In the genomic region with DNA sequence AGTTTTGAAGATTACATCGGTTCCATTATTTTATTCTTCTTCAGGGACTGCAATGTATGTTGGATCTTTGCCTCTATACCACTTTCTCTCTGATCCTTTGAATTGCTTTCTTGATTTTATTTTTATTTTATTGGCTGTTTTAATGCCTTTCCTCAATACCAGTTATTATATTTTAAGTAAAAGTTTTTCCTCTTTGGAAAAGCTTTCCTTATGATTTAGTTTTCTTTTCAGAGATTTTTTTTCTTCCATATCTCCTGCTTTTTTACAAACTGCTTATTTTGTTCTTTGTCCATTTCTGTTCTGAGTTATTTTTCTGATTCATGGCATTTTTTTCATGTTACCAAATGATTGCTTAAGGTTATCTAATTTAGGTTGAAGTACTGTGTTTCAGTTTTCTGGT, we compare ENCODE assay signal across 8 cellular contexts. TPM values are rescaled to one million over a fixed set of nuclear protein-coding genes. Genes with fewer than 3 reads are reported as not detected.
DNase-seq lines count a peak whose midpoint lies in the region; ATAC-seq and TF ChIP-seq lines count a peak whose summit lies in the region.

No MANE protein-coding gene starts in this region.

- H3K27ac ChIP-seq in left ventricle myocardium inferior (replicated peaks): peak overlapping the region; percentile 86
- peak overlapping the region in 3 of 5 donors; percentile 2 to 92 (median 87) for H3K27ac ChIP-seq in adrenal gland
- no peak overlapping the region for H3K27ac ChIP-seq in muscle layer of duodenum (ENCODE audit: low read length)
- H3K27ac ChIP-seq in upper lobe of right lung: no peak overlapping the region

- peak overlapping the region; percentile 67 for H3K4me3 ChIP-seq in left ventricle myocardium inferior
- H3K4me3 ChIP-seq in adrenal gland: no peak overlapping the region
- peak overlapping the region; percentile 68 to 84 for H3K4me3 ChIP-seq in muscle layer of duodenum (ENCODE audit: low read depth in 1 of 2, low read length in 2 of 2)
- H3K4me3 ChIP-seq in upper lobe of right lung: peak overlapping the region; percentile 74
- no peak overlapping the region; the same call in 1 of the 2 replicates for H3K4me3 ChIP-seq in HAP-1

- in situ Hi-C loops in HAP-1 (cut with MboI; ENCODE audit: low sequenced_read_pairs): no loop called here

- no peaks in the 10 kb centered on the region for H3K27me3 ChIP-seq in left ventricle myocardium inferior (ENCODE audit: low read depth)
- H3K27me3 ChIP-seq in adrenal gland: no peaks in the 10 kb centered on the region
- no peaks in the 10 kb centered on the region for H3K27me3 ChIP-seq in muscle layer of duodenum (ENCODE audit: low read depth, low read length)
- no peaks in the 10 kb centered on the region for H3K27me3 ChIP-seq in upper lobe of right lung
- H3K27me3 ChIP-seq in HAP-1 (ENCODE audit: low read depth): no peaks in the 10 kb centered on the region

- no peaks in the 10 kb centered on the region for H3K9me3 ChIP-seq in left ventricle myocardium inferior (replicated peaks)
- no peaks in the 10 kb centered on the region for H3K9me3 ChIP-seq in adrenal gland (replicated peaks in 1 of 3)
- no peaks in the 10 kb centered on the region for H3K9me3 ChIP-seq in muscle layer of duodenum (ENCODE audit: control insufficient read depth in 1 of 2, low read length in 2 of 2)
- no peaks in the 10 kb centered on the region for H3K9me3 ChIP-seq in upper lobe of right lung
- no peaks in the 10 kb centered on the region for H3K9me3 ChIP-seq in HAP-1

- no peak for ATAC-seq in Right ventricle myocardium inferior
- ATAC-seq in upper lobe of right lung: no peak

- 84 to 89% (median 86%) methylated on average over 1 of the region's 1 CpG for WGBS in adrenal gland, 4 donors

- TF ChIP-seq POLR2A in adrenal gland (IDR thresholded peaks at IDR 0.05): no peak

- peaks cover 9% of the 10 kb centered on the region for H3K36me3 ChIP-seq in left ventricle myocardium inferior
- H3K36me3 ChIP-seq in adrenal gland (replicated peaks in 1 of 2): no peaks in the 10 kb centered on the region
- peaks cover 0 to 4% of the 10 kb centered on the region in 2 donors for H3K36me3 ChIP-seq in muscle layer of duodenum (ENCODE audit: control insufficient read depth in 1 of 2, insufficient read depth in 2 of 2, low read length in 2 of 2)
- peaks cover 6% of the 10 kb centered on the region for H3K36me3 ChIP-seq in upper lobe of right lung
- H3K36me3 ChIP-seq in HAP-1 (replicated peaks): peaks cover 4% of the 10 kb centered on the region; the same call in 1 of the 2 replicates

- DNase-seq in left ventricle myocardium inferior (no peak), Right ventricle myocardium inferior (ENCODE audit: missing footprints) (no peak), adrenal gland (no peak), upper lobe of right lung (no peak), COLO829 (ENCODE audit: low spot score) (no peak), HAP-1 (ENCODE audit: low spot score in 2 of 2) (no peak), NCI-H524 (lab: John Stamatoyannopoulos, UW) (no peak)

- intact Hi-C loops in left ventricle myocardium inferior (cut with micrococcal nuclease) (no loop called here), Right ventricle myocardium inferior (cut with DNase I) (no loop called here), adrenal gland (cut with DNase I) (loop anchor here in 1 of 2 donors (10.0 kb wide), 1 partner anchor 347 kb away; a partner anchor contains a TSS), upper lobe of right lung (cut with DNase I) (no loop called here)

- TF ChIP-seq CTCF in left ventricle myocardium inferior (IDR thresholded peaks at IDR 0.05; ENCODE audit: borderline replicate concordance) (no peak), adrenal gland (IDR thresholded peaks at IDR 0.05) (no peak), upper lobe of right lung (IDR thresholded peaks at IDR 0.05) (no peak)

- H3K4me1 ChIP-seq in left ventricle myocardium inferior: peaks cover 4% of the 10 kb centered on the region
- H3K4me1 ChIP-seq in adrenal gland (replicated peaks in 1 of 2): no peaks in the 10 kb centered on the region
- H3K4me1 ChIP-seq in muscle layer of duodenum (ENCODE audit: control insufficient read depth in 1 of 2, insufficient read depth in 2 of 2, low read length in 2 of 2): no peaks in the 10 kb centered on the region
- H3K4me1 ChIP-seq in upper lobe of right lung: peaks cover 11% of the 10 kb centered on the region
- H3K4me1 ChIP-seq in HAP-1: peaks cover 3% of the 10 kb centered on the region

RNA-seq across cellular contexts. Expression of a gene that starts 11.5 kb away (rescaled TPM):
- total RNA-seq in left ventricle myocardium inferior: 35.5 TPM
- total RNA-seq in Right ventricle myocardium inferior: 35.1 TPM
- 10 to 100 TPM; 24.6 to 52.4 (median 51.0) TPM for total RNA-seq in adrenal gland
- 100 to 1,000 TPM in 1 of 3 donors, 10 to 100 TPM in 2; 42.1 to 113 (median 82.8) TPM for polyA plus RNA-seq in adrenal gland
- total RNA-seq in upper lobe of right lung: 42.3 TPM

RNA-seq across cellular contexts. Expression of a gene that starts 20.5 kb away (rescaled TPM):
- 27.8 TPM for total RNA-seq in left ventricle myocardium inferior
- total RNA-seq in Right ventricle myocardium inferior: 24.4 TPM
- 10 to 100 TPM; 21.3 to 40.0 (median 32.5) TPM for total RNA-seq in adrenal gland
- polyA plus RNA-seq in adrenal gland: 10 to 100 TPM; 26.0 to 31.0 (median 28.6) TPM
- 23.1 TPM for total RNA-seq in upper lobe of right lung

RNA-seq across cellular contexts. Expression of a gene that starts 20.6 kb away (rescaled TPM):
- total RNA-seq in left ventricle myocardium inferior: 38.7 TPM
- total RNA-seq in Right ventricle myocardium inferior: 35.9 TPM
- total RNA-seq in adrenal gland: 10 to 100 TPM; 36.4 to 68.7 (median 55.6) TPM
- 100 to 1,000 TPM in 1 of 3 donors, 10 to 100 TPM in 2; 92.3 to 111 (median 94.6) TPM for polyA plus RNA-seq in adrenal gland
- 46.9 TPM for total RNA-seq in upper lobe of right lung

RNA-seq across cellular contexts. Expression of a gene that starts 38.4 kb away (rescaled TPM):
- total RNA-seq in left ventricle myocardium inferior (0.47 TPM), Right ventricle myocardium inferior (0.24 TPM), adrenal gland (1 to 10 TPM in 1 of 8 donors, under 1 TPM in 7; 0.19 to 3.6 (median 0.39) TPM), upper lobe of right lung (0.84 TPM)
- polyA plus RNA-seq in adrenal gland: 1 to 10 TPM in 2 of 3 donors, under 1 TPM in 1; 0.18 to 3.1 (median 2.1) TPM

RNA-seq across cellular contexts. Expression of a gene that starts 47.1 kb away (rescaled TPM):
- 11.4 TPM for total RNA-seq in left ventricle myocardium inferior
- 11.2 TPM for total RNA-seq in Right ventricle myocardium inferior
- total RNA-seq in adrenal gland: 10 to 100 TPM; 14.6 to 20.0 (median 17.4) TPM
- polyA plus RNA-seq in adrenal gland: 10 to 100 TPM; 13.3 to 20.8 (median 13.5) TPM
- total RNA-seq in upper lobe of right lung: 23.4 TPM

Comparison
In these comparisons a context has a peak if more than half of its experiments do, and no peak if none do; other contexts are left out.
1. H3K27ac ChIP-seq: peak in left ventricle myocardium inferior (single experiment) and adrenal gland (3 of 5); none in muscle layer of duodenum (single experiment) and upper lobe of right lung (single experiment).
2. H3K4me3 ChIP-seq: peak in left ventricle myocardium inferior (single experiment), muscle layer of duodenum (2 of 2) and upper lobe of right lung (single experiment); none in adrenal gland (0 of 4) and HAP-1 (single experiment).